In genomic region chr19:46402725-46403124, GRCh38 we compare ENCODE assay signal across 19 cellular contexts. TPM values are rescaled to one million over a fixed set of nuclear protein-coding genes. Genes with fewer than 3 reads are reported as not detected.
DNase-seq lines count a peak whose midpoint lies in the region; ATAC-seq and TF ChIP-seq lines count a peak whose summit lies in the region.
"Had no signal": no experiment of that assay in that cellular context is flagged by ENCODE, and none has a peak within 500 bp of the region (broad histone marks: within the 10 kb centered on the region; RNA-seq: fewer than 3 reads in every experiment).

No MANE protein-coding gene starts in this region.

- DNase-seq in activated T-cell treated with anti-CD3 and anti-CD28 coated beads, Interleukin-2, amount 50 U/mL, for 1 hour = peak; percentile 17
- DNase-seq in activated T-cell treated with anti-CD3 and anti-CD28 coated beads, Interleukin-2, amount 50 U/mL, for 48 hours = no peak
- DNase-seq in RWPE2 (ENCODE audit: low spot score) = peak; percentile 37
- DNase-seq in sciatic nerve (ENCODE audit: low spot score) = peak; percentile 54
- DNase-seq in GM13976 (ENCODE audit: low spot score) = no peak
- DNase-seq in NCI-H1105 treated with DMSO at 0.1 percent for 48 hours (lab: John Stamatoyannopoulos, UW) = no peak
- DNase-seq: cortex of kidney, GOT3 had no signal

- no peak for TF ChIP-seq CTCF in RWPE2 (IDR thresholded peaks at IDR 0.05; ENCODE audit: poor library complexity, severe bottlenecking)
- no peak for TF ChIP-seq CTCF in GM13976 (IDR thresholded peaks at IDR 0.05; ENCODE audit: borderline replicate concordance, control extremely low read depth, extremely low read depth, insufficient read depth, missing control alignments)

- H3K9ac ChIP-seq in endocrine pancreas (ENCODE audit: control insufficient read depth, insufficient read depth, low read length) = no peak overlapping the region

- in situ Hi-C loops in GM13976 (cut with MboI; ENCODE audit: low sequenced_read_pairs, unreplicated experiment) = loop anchor here (5.0 kb wide), 1 partner anchor 90 kb away; no protein-coding TSS in a partner anchor

- H3K9me3 ChIP-seq in RWPE2 (ENCODE audit: severe bottlenecking) = no peaks in the 10 kb centered on the region
- no peaks in the 10 kb centered on the region for H3K9me3 ChIP-seq in endocrine pancreas (ENCODE audit: control insufficient read depth, low read length)
- H3K9me3 ChIP-seq: adrenal gland, Peyer's patch, psoas muscle, transverse colon had no signal

- no peak overlapping the region for H3K27ac ChIP-seq in RWPE2 (ENCODE audit: poor library complexity, severe bottlenecking)
- H3K27ac ChIP-seq: adrenal gland, psoas muscle had no signal

- intact Hi-C loops in sciatic nerve (cut with DNase I) = loop anchor here (5.0 kb wide), 2 partner anchors 90 to 800 kb away; no protein-coding TSS in a partner anchor

- H3K4me1 ChIP-seq in RWPE2 (ENCODE audit: insufficient read depth, poor library complexity, severe bottlenecking) (peaks cover 3% of the 10 kb centered on the region), endocrine pancreas (ENCODE audit: control insufficient read depth, insufficient read depth, low read length) (no peaks in the 10 kb centered on the region)

- H3K4me3 ChIP-seq in RWPE2 (ENCODE audit: severe bottlenecking) (no peak overlapping the region), endocrine pancreas (ENCODE audit: control insufficient read depth, insufficient read depth, low read length) (peak overlapping the region; percentile 19)
- H3K4me3 ChIP-seq: adrenal gland, Peyer's patch, psoas muscle, transverse colon had no signal

- no peak for ATAC-seq in RWPE2 (ENCODE audit: low read depth)
- ATAC-seq in sciatic nerve = no peak
- no peak for ATAC-seq in HG03108 (IDR thresholded peaks at IDR 0.05; ENCODE audit: unreplicated experiment)
- ATAC-seq: CD8-positive, alpha-beta T cell; esophagus mucosa had no signal

- H3K27me3 ChIP-seq in RWPE2 (ENCODE audit: insufficient read depth, poor library complexity, severe bottlenecking) (no peaks in the 10 kb centered on the region), endocrine pancreas (ENCODE audit: control insufficient read depth, insufficient read depth, low read length) (no peaks in the 10 kb centered on the region)
- H3K27me3 ChIP-seq: adrenal gland, Peyer's patch had no signal

- H3K36me3 ChIP-seq in RWPE2 (ENCODE audit: low read depth) = no peaks in the 10 kb centered on the region
- H3K36me3 ChIP-seq in endocrine pancreas (ENCODE audit: control insufficient read depth, insufficient read depth, low read length) = no peaks in the 10 kb centered on the region
- H3K36me3 ChIP-seq: adrenal gland, Peyer's patch, transverse colon had no signal

RNA-seq across cellular contexts. Expression of gene CCDC8, which starts 10.6 kb away (rescaled TPM):
- total RNA-seq in sciatic nerve = 9.0 TPM
- total RNA-seq: A172; activated CD4-positive, alpha-beta memory T cell treated with anti-CD3 and anti-CD28 coated beads for 36 hours; CD8-positive, alpha-beta T cell; T-helper 1 cell treated with Interleukin-12 subunit alpha and Interleukin-12 subunit beta and Interleukin-4 antibody, amounts not matched to agents 30 ng/mL and 1 ng/mL, for 36 hours had no signal

RNA-seq across cellular contexts. Expression of gene PNMA8C, which starts 26.0 kb away (rescaled TPM):
- not detected for total RNA-seq in sciatic nerve
- total RNA-seq: A172; activated CD4-positive, alpha-beta memory T cell treated with anti-CD3 and anti-CD28 coated beads for 36 hours; esophagus mucosa; Peyer's patch; psoas muscle; T-helper 1 cell treated with Interleukin-12 subunit alpha and Interleukin-12 subunit beta and Interleukin-4 antibody, amounts not matched to agents 30 ng/mL and 1 ng/mL, for 36 hours; transverse colon had no signal

RNA-seq across cellular contexts. Expression of gene PPP5C, which starts 55.8 kb away (rescaled TPM):
- total RNA-seq in sciatic nerve = 46.9 TPM

Comparison
In these comparisons a context has a peak if more than half of its experiments do, and no peak if none do; other contexts are left out.
1. DNase-seq: peak in activated T-cell treated with anti-CD3 and anti-CD28 coated beads, Interleukin-2, amount 50 U/mL, for 1 hour (single experiment), RWPE2 (single experiment) and sciatic nerve (single experiment); none in activated T-cell treated with anti-CD3 and anti-CD28 coated beads, Interleukin-2, amount 50 U/mL, for 48 hours (0 of 2), GM13976 (single experiment) and NCI-H1105 treated with DMSO at 0.1 percent for 48 hours (single experiment).